Comparison of ENCODE assay signal across 25 cellular contexts in genomic region chr3:160719710-160720109, GRCh38. TPM values are rescaled to one million over a fixed set of nuclear protein-coding genes. Genes with fewer than 3 reads are reported as not detected.
"Had no signal": no experiment of that assay in that cellular context is flagged by ENCODE, and none has a peak within 500 bp of the region (broad histone marks: within the 10 kb centered on the region; RNA-seq: fewer than 3 reads in every experiment).

No MANE protein-coding gene starts in this region.

- H3K4me3 ChIP-seq: ascending aorta, body of pancreas, SK-N-MC had no signal

- H3K4me3 Mint-ChIP-seq: activated CD4-positive, alpha-beta T cell treated with anti-CD3 and anti-CD28 coated beads for 36 hours; activated CD8-positive, alpha-beta T cell treated with anti-CD3 and anti-CD28 coated beads for 36 hours; activated naive CD4-positive, alpha-beta T cell treated with anti-CD3 and anti-CD28 coated beads, Interleukin-2, amount 50 U/mL, for 24 hours; activated naive CD8-positive, alpha-beta T cell treated with anti-CD3 and anti-CD28 coated beads, Interleukin-2, amount 50 U/mL, for 24 hours; T-cell had no signal

- H3K27ac ChIP-seq: ascending aorta, body of pancreas, SK-N-MC, VCaP had no signal

- H3K27me3 Mint-ChIP-seq: activated CD4-positive, alpha-beta T cell treated with anti-CD3 and anti-CD28 coated beads for 36 hours; activated naive CD4-positive, alpha-beta T cell treated with anti-CD3 and anti-CD28 coated beads, Interleukin-2, amount 50 U/mL, for 24 hours had no signal

- FAIRE-seq: bronchial epithelial cell had no signal

- DNase-seq: activated CD4-positive, alpha-beta T cell treated with anti-CD3 and anti-CD28 coated beads for 36 hours; activated CD8-positive, alpha-beta memory T cell treated with anti-CD3 and anti-CD28 coated beads, Interleukin-2, amount 50 U/mL, for 4 hours; activated CD8-positive, alpha-beta T cell treated with anti-CD3 and anti-CD28 coated beads for 36 hours; activated naive CD8-positive, alpha-beta T cell treated with anti-CD3 and anti-CD28 coated beads, Interleukin-2, amount 50 U/mL, for 24 hours; amniotic stem cell; central memory CD4-positive, alpha-beta T cell; KG1; MV-4-11; NCI-H1105; NCI-H1436; NCI-H1694 treated with DMSO at 0.1 percent for 48 hours; NCI-H2029 treated with DMSO at 0.1 percent for 48 hours; NCI-H510A treated with DMSO at 0.1 percent for 48 hours; NCI-H69; NK-92 treated with Interleukin-12 subunit alpha and Interleukin-12 subunit beta, amount 100 ng/mL, for 24 hours; SIG-M5; T-cell; T1000 had no signal

- H3K4me1 Mint-ChIP-seq: activated CD4-positive, alpha-beta T cell treated with anti-CD3 and anti-CD28 coated beads for 36 hours; activated naive CD4-positive, alpha-beta T cell treated with anti-CD3 and anti-CD28 coated beads, Interleukin-2, amount 50 U/mL, for 24 hours; activated naive CD8-positive, alpha-beta T cell treated with anti-CD3 and anti-CD28 coated beads, Interleukin-2, amount 50 U/mL, for 24 hours; T-cell had no signal

- H3K36me3 ChIP-seq: ascending aorta had no signal

- H3K4me1 ChIP-seq: ascending aorta, body of pancreas had no signal

- H3K27me3 ChIP-seq: ascending aorta, body of pancreas had no signal

- H3K36me3 Mint-ChIP-seq: activated naive CD4-positive, alpha-beta T cell treated with anti-CD3 and anti-CD28 coated beads, Interleukin-2, amount 50 U/mL, for 24 hours; T-cell had no signal

- ATAC-seq: activated CD4-positive, alpha-beta T cell treated with anti-CD3 and anti-CD28 coated beads for 36 hours; activated CD8-positive, alpha-beta T cell treated with anti-CD3 and anti-CD28 coated beads for 36 hours; activated naive CD8-positive, alpha-beta T cell treated with anti-CD3 and anti-CD28 coated beads, Interleukin-2, amount 50 U/mL, for 24 hours; body of pancreas; T-cell had no signal

- H3K9me3 Mint-ChIP-seq: activated CD8-positive, alpha-beta T cell treated with anti-CD3 and anti-CD28 coated beads for 36 hours; activated naive CD4-positive, alpha-beta T cell treated with anti-CD3 and anti-CD28 coated beads, Interleukin-2, amount 50 U/mL, for 24 hours; activated naive CD8-positive, alpha-beta T cell treated with anti-CD3 and anti-CD28 coated beads, Interleukin-2, amount 50 U/mL, for 24 hours; T-cell had no signal

- H3K27ac Mint-ChIP-seq: activated CD4-positive, alpha-beta T cell treated with anti-CD3 and anti-CD28 coated beads for 36 hours; activated CD8-positive, alpha-beta T cell treated with anti-CD3 and anti-CD28 coated beads for 36 hours; activated naive CD4-positive, alpha-beta T cell treated with anti-CD3 and anti-CD28 coated beads, Interleukin-2, amount 50 U/mL, for 24 hours; activated naive CD8-positive, alpha-beta T cell treated with anti-CD3 and anti-CD28 coated beads, Interleukin-2, amount 50 U/mL, for 24 hours; T-cell had no signal

- H3K9me3 ChIP-seq: ascending aorta, body of pancreas had no signal

RNA-seq across cellular contexts. Expression of gene ARL14, which starts 42.8 kb away (rescaled TPM):
- total RNA-seq: activated CD4-positive, alpha-beta T cell treated with anti-CD3 and anti-CD28 coated beads for 36 hours; activated CD8-positive, alpha-beta T cell treated with anti-CD3 and anti-CD28 coated beads for 36 hours; ascending aorta; LHCN-M2; T-cell had no signal
